In genomic region chr12:96570579-96570978, GRCh38 we compare ENCODE assay signal across 16 cellular contexts.
DNase-seq lines count a peak whose midpoint lies in the region; ATAC-seq and TF ChIP-seq lines count a peak whose summit lies in the region.
"Had no signal": no experiment of that assay in that cellular context is flagged by ENCODE, and none has a peak within 500 bp of the region (broad histone marks: within the 10 kb centered on the region; RNA-seq: fewer than 3 reads in every experiment).

No MANE protein-coding gene starts in this region.

- H3K4me3 Mint-ChIP-seq in activated T-helper 17 cell treated with anti-CD3 and anti-CD28 coated beads, Interleukin-2, amount 50 U/mL, for 72 hours = peak overlapping the region; percentile 51

- in situ Hi-C loops in G401 (cut with HindIII; ENCODE audit: low sequenced_read_pairs) = no loop called here

- no peaks in the 10 kb centered on the region for H3K9me3 ChIP-seq in heart right ventricle
- H3K9me3 ChIP-seq: testis had no signal

- H3K27me3 ChIP-seq in heart right ventricle = peaks cover 0 to 8% (median 0%) of the 10 kb centered on the region in 7 donors
- H3K27me3 ChIP-seq: testis had no signal

- peak; percentile 13 for ATAC-seq in GM18858 (IDR thresholded peaks at IDR 0.05; ENCODE audit: unreplicated experiment)
- ATAC-seq in GM21360 (IDR thresholded peaks at IDR 0.05; ENCODE audit: unreplicated experiment) = peak; percentile 30
- peak; percentile 7 for ATAC-seq in HG03060 (IDR thresholded peaks at IDR 0.05; ENCODE audit: low read depth, unreplicated experiment)
- ATAC-seq in activated T-helper 17 cell treated with anti-CD3 and anti-CD28 coated beads, Interleukin-2, amount 50 U/mL, for 72 hours (replicated peaks) = peak; percentile 22
- ATAC-seq in HG03469 (IDR thresholded peaks at IDR 0.05; ENCODE audit: unreplicated experiment) = no peak
- ATAC-seq in heart right ventricle = no peak
- ATAC-seq: sciatic nerve had no signal

- intact Hi-C loops in heart right ventricle (cut with DNase I) = loop anchor here in 5 of 10 donors (10.0 kb wide), 3 partner anchors 414 to 1824 kb away; no protein-coding TSS in a partner anchor

- no peaks in the 10 kb centered on the region for H3K36me3 Mint-ChIP-seq in activated T-helper 17 cell treated with anti-CD3 and anti-CD28 coated beads, Interleukin-2, amount 50 U/mL, for 72 hours (ENCODE audit: low read depth)

- peaks cover 8% of the 10 kb centered on the region for H3K4me1 Mint-ChIP-seq in activated T-helper 17 cell treated with anti-CD3 and anti-CD28 coated beads, Interleukin-2, amount 50 U/mL, for 72 hours

- H3K36me3 ChIP-seq in heart right ventricle = no peaks in the 10 kb centered on the region

- DNase-seq in heart right ventricle (no peak), G401 (ENCODE audit: low spot score) (no peak), Kasumi-1 (lab: John Stamatoyannopoulos, UW) (no peak)
- DNase-seq: effector CD4-positive, alpha-beta T cell; foreskin melanocyte; GF-D8; kidney glomerular epithelial cell; naive thymus-derived CD4-positive, alpha-beta T cell; NCI-H510A treated with DMSO at 0.1 percent for 48 hours; testis had no signal

- TF ChIP-seq CTCF in heart right ventricle (IDR thresholded peaks at IDR 0.05) = no peak

- no peaks in the 10 kb centered on the region for H3K4me1 ChIP-seq in heart right ventricle
- H3K4me1 ChIP-seq: testis had no signal

- no peak overlapping the region for H3K4me3 ChIP-seq in heart right ventricle
- H3K4me3 ChIP-seq: testis had no signal

- H3K27me3 Mint-ChIP-seq in activated T-helper 17 cell treated with anti-CD3 and anti-CD28 coated beads, Interleukin-2, amount 50 U/mL, for 72 hours = peaks cover 16% of the 10 kb centered on the region

- H3K27ac Mint-ChIP-seq in activated T-helper 17 cell treated with anti-CD3 and anti-CD28 coated beads, Interleukin-2, amount 50 U/mL, for 72 hours = peak overlapping the region; percentile 56

- H3K9me3 Mint-ChIP-seq in activated T-helper 17 cell treated with anti-CD3 and anti-CD28 coated beads, Interleukin-2, amount 50 U/mL, for 72 hours = no peaks in the 10 kb centered on the region

- H3K27ac ChIP-seq in heart right ventricle = no peak overlapping the region
- H3K27ac ChIP-seq: testis had no signal

Comparison
In these comparisons a context has a peak if more than half of its experiments do, and no peak if none do; other contexts are left out.
1. ATAC-seq: peak in GM18858 (single experiment), GM21360 (single experiment), HG03060 (single experiment) and activated T-helper 17 cell treated with anti-CD3 and anti-CD28 coated beads, Interleukin-2, amount 50 U/mL, for 72 hours (single experiment); none in HG03469 (single experiment) and heart right ventricle (0 of 8).